In the genomic region with DNA sequence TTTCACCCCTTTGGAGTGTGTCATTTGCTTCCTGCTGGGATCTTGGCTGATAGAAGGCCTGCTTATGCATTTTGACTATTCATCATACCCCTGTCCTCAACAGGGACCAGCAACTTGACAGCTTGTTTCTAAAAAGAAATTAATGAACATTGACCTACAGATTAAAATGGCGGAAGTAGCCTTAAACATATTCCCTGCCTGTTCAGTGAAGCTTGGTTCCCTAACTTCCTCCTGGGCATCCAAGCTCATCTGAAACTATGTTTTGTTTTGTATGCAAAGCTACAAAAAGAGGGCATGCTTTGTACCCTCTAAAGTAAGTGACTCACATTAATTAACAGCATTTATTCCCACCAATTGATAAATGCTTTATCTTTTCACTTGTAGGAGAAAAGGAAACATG, we compare ENCODE assay signal across 19 cellular contexts.
"Had no signal": no experiment of that assay in that cellular context is flagged by ENCODE, and none has a peak within 500 bp of the region (broad histone marks: within the 10 kb centered on the region; RNA-seq: fewer than 3 reads in every experiment).

No MANE protein-coding gene starts in this region.

- H3K4me1 Mint-ChIP-seq: activated CD4-positive, alpha-beta T cell treated with anti-CD3 and anti-CD28 coated beads, Interleukin-2, amount 10 ng/mL, durations not matched to agents 7 days and 5 days; activated CD8-positive, alpha-beta memory T cell treated with anti-CD3 and anti-CD28 coated beads, Interleukin-2, amount 10 ng/mL, durations not matched to agents 7 days and 5 days had no signal

- ATAC-seq: activated CD8-positive, alpha-beta memory T cell treated with anti-CD3 and anti-CD28 coated beads, Interleukin-2, amount 10 ng/mL, durations not matched to agents 7 days and 5 days; activated CD8-positive, alpha-beta T cell treated with anti-CD3 and anti-CD28 coated beads for 36 hours; activated naive CD8-positive, alpha-beta T cell treated with anti-CD3 and anti-CD28 coated beads, Interleukin-2, amount 50 U/mL, for 24 hours; foreskin keratinocyte; lower lobe of right lung; natural killer cell treated with Interleukin-12 subunit alpha and Interleukin-12 subunit beta and Interleukin-15 and Interleukin-18, amount 100 ng/mL, for 72 hours had no signal

- H3K9me3 Mint-ChIP-seq: activated CD4-positive, alpha-beta T cell treated with anti-CD3 and anti-CD28 coated beads, Interleukin-2, amount 10 ng/mL, durations not matched to agents 7 days and 5 days; activated CD8-positive, alpha-beta T cell treated with anti-CD3 and anti-CD28 coated beads for 36 hours; activated naive CD8-positive, alpha-beta T cell treated with anti-CD3 and anti-CD28 coated beads, Interleukin-2, amount 50 U/mL, for 24 hours; activated T-helper 1 cell treated with anti-CD3 and anti-CD28 coated beads, Interleukin-12 subunit alpha, Interleukin-12 subunit beta, Interleukin-2, Interleukin-4 antibody, amounts not matched to agents 30 ng/mL and 10 ng/mL and 1 ng/mL, durations not matched to agents 14 hours and 24 hours and 36 hours; mesothelial cell of epicardium; natural killer cell treated with Interleukin-12 subunit alpha and Interleukin-12 subunit beta and Interleukin-15 and Interleukin-18, amount 100 ng/mL, for 72 hours; T-helper 1 cell treated with Interleukin-12 subunit alpha and Interleukin-12 subunit beta and Interleukin-4 antibody, amounts not matched to agents 30 μg/mL and 1 μg/mL, for 36 hours had no signal

- H3K27me3 Mint-ChIP-seq: activated CD4-positive, alpha-beta T cell treated with anti-CD3 and anti-CD28 coated beads, Interleukin-2, amount 10 ng/mL, durations not matched to agents 7 days and 5 days; activated CD8-positive, alpha-beta memory T cell treated with anti-CD3 and anti-CD28 coated beads, Interleukin-2, amount 10 ng/mL, durations not matched to agents 7 days and 5 days; activated CD8-positive, alpha-beta T cell treated with anti-CD3 and anti-CD28 coated beads for 36 hours; natural killer cell treated with Interleukin-12 subunit alpha and Interleukin-12 subunit beta and Interleukin-15 and Interleukin-18, amount 100 ng/mL, for 72 hours; type B pancreatic cell had no signal

- H3K27ac Mint-ChIP-seq: activated CD4-positive, alpha-beta T cell treated with anti-CD3 and anti-CD28 coated beads, Interleukin-2, amount 10 ng/mL, durations not matched to agents 7 days and 5 days; activated CD8-positive, alpha-beta memory T cell treated with anti-CD3 and anti-CD28 coated beads, Interleukin-2, amount 10 ng/mL, durations not matched to agents 7 days and 5 days; activated CD8-positive, alpha-beta T cell treated with anti-CD3 and anti-CD28 coated beads for 36 hours; activated naive CD8-positive, alpha-beta T cell treated with anti-CD3 and anti-CD28 coated beads, Interleukin-2, amount 50 U/mL, for 24 hours; activated T-helper 1 cell treated with anti-CD3 and anti-CD28 coated beads, Interleukin-12 subunit alpha, Interleukin-12 subunit beta, Interleukin-2, Interleukin-4 antibody, amounts not matched to agents 30 ng/mL and 10 ng/mL and 1 ng/mL, durations not matched to agents 14 hours and 24 hours and 36 hours; mesothelial cell of epicardium; natural killer cell treated with Interleukin-12 subunit alpha and Interleukin-12 subunit beta and Interleukin-15 and Interleukin-18, amount 100 ng/mL, for 72 hours; T-helper 1 cell treated with Interleukin-12 subunit alpha and Interleukin-12 subunit beta and Interleukin-4 antibody, amounts not matched to agents 30 μg/mL and 1 μg/mL, for 36 hours; type B pancreatic cell had no signal

- H3K36me3 Mint-ChIP-seq: activated CD8-positive, alpha-beta memory T cell treated with anti-CD3 and anti-CD28 coated beads, Interleukin-2, amount 10 ng/mL, durations not matched to agents 7 days and 5 days; mesothelial cell of epicardium; natural killer cell treated with Interleukin-12 subunit alpha and Interleukin-12 subunit beta and Interleukin-15 and Interleukin-18, amount 100 ng/mL, for 72 hours; type B pancreatic cell had no signal

- H3K4me3 Mint-ChIP-seq: activated CD4-positive, alpha-beta T cell treated with anti-CD3 and anti-CD28 coated beads, Interleukin-2, amount 10 ng/mL, durations not matched to agents 7 days and 5 days; activated CD8-positive, alpha-beta memory T cell treated with anti-CD3 and anti-CD28 coated beads, Interleukin-2, amount 10 ng/mL, durations not matched to agents 7 days and 5 days; activated CD8-positive, alpha-beta T cell treated with anti-CD3 and anti-CD28 coated beads for 36 hours; activated naive CD8-positive, alpha-beta T cell treated with anti-CD3 and anti-CD28 coated beads, Interleukin-2, amount 50 U/mL, for 24 hours; activated T-helper 1 cell treated with anti-CD3 and anti-CD28 coated beads, Interleukin-12 subunit alpha, Interleukin-12 subunit beta, Interleukin-2, Interleukin-4 antibody, amounts not matched to agents 30 ng/mL and 10 ng/mL and 1 ng/mL, durations not matched to agents 14 hours and 24 hours and 36 hours; mesothelial cell of epicardium; natural killer cell treated with Interleukin-12 subunit alpha and Interleukin-12 subunit beta and Interleukin-15 and Interleukin-18, amount 100 ng/mL, for 72 hours; T-helper 1 cell treated with Interleukin-12 subunit alpha and Interleukin-12 subunit beta and Interleukin-4 antibody, amounts not matched to agents 30 μg/mL and 1 μg/mL, for 36 hours; type B pancreatic cell had no signal

- DNase-seq: activated CD4-positive, alpha-beta T cell treated with anti-CD3 and anti-CD28 coated beads, Interleukin-2, amount 10 ng/mL, durations not matched to agents 7 days and 5 days; activated CD4-positive, CD25-positive, alpha-beta regulatory T cell treated with anti-CD3 and anti-CD28 coated beads, Interleukin-2, amount 50 U/mL, for 72 hours; activated CD8-positive, alpha-beta memory T cell treated with anti-CD3 and anti-CD28 coated beads, Interleukin-2, amount 10 ng/mL, durations not matched to agents 7 days and 5 days; activated CD8-positive, alpha-beta T cell treated with anti-CD3 and anti-CD28 coated beads for 36 hours; activated gamma-delta T cell; activated naive CD4-positive, alpha-beta T cell treated with anti-CD3 and anti-CD28 coated beads, Interleukin-2, amount 50 U/mL, for 16 hours; activated naive CD8-positive, alpha-beta T cell treated with anti-CD3 and anti-CD28 coated beads, Interleukin-2, amount 50 U/mL, for 24 hours; foreskin keratinocyte; kidney; lower lobe of right lung; ovary; stimulated activated CD4-positive, alpha-beta T cell treated with anti-CD3 and anti-CD28 coated beads, Interleukin-2, amount 100 ng/mL, for 48 hours; stimulated activated CD8-positive, alpha-beta memory T cell treated with anti-CD3 and anti-CD28 coated beads, Interleukin-4, amount 100 ng/mL, for 48 hours; stimulated activated naive CD4-positive, alpha-beta T cell treated with Interleukin-2 at 50 U/mL for 16 hours had no signal
